Comparison of ENCODE assay signal across 24 cellular contexts in the genomic region with DNA sequence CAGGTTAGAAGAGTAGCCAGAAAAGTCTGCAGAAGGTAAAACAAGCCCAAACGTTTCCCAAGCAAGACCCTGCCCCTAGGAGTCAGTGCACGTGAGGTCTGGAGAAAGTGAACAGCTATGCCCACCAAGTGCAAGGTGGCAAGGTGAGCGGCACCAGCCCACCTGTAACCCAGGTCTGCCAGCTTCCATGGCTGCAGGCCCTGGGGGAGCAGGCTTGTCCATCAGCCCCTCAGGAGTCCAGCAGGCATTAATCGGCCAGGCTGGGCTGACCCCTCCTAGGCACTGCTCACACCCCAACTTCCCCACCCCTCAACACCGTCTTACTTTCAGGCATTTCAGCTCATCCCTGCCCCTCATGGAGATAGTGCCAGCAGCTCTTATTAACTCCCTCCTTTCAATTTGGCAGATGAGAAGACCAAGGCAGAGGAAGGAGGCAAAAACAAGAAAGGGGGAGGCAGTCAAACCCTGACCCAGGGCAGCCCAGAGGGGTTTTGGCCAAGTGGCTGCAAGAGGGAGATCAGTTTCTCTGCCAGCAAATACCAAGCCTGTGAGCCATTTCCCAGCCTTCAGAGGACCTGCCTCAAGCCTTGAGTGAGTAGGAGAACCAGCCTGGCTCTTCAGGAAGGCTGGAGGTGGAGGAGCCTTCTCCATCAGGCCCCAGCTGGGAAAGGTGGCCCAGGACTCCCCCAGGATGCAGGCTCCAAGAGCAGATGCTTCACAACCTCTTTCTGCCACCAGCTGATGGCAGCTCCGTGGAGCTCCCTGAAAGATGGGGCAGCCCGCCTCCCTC. TPM values are rescaled to one million over a fixed set of nuclear protein-coding genes. Genes with fewer than 3 reads are reported as not detected.
DNase-seq lines count a peak whose midpoint lies in the region; ATAC-seq and TF ChIP-seq lines count a peak whose summit lies in the region.
"Had no signal": no experiment of that assay in that cellular context is flagged by ENCODE, and none has a peak within 500 bp of the region (broad histone marks: within the 10 kb centered on the region; RNA-seq: fewer than 3 reads in every experiment).

No MANE protein-coding gene starts in this region.

- no peak overlapping the region for H2AK9ac ChIP-seq in IMR-90 (replicated peaks; ENCODE audit: low read depth, low read length, poor library complexity)

- H3K14ac ChIP-seq in IMR-90 (replicated peaks; ENCODE audit: low read depth, low read length): no peak overlapping the region

- no peaks in the 10 kb centered on the region for H3K79me1 ChIP-seq in IMR-90 (ENCODE audit: low read depth in 1 of 2, low read length in 2 of 2)

- WGBS in IMR-90 (ENCODE audit: extremely low coverage in 2 of 2, insufficient read length in 1 of 2), 2 experiments: 60% methylated on average over 3 of the region's 7 CpGs; no CpG with 5 or more reads in 1 of the 2 experiments

- no peaks in the 10 kb centered on the region for H3K9me3 ChIP-seq in IMR-90 (ENCODE audit: control insufficient read depth, insufficient read depth, low read length)
- H3K9me3 ChIP-seq: neutrophil had no signal

- H4K8ac ChIP-seq in IMR-90 (ENCODE audit: low read depth in 2 of 2, low read length in 2 of 2): no peak overlapping the region

- H3K9ac ChIP-seq in IMR-90 (ENCODE audit: low read depth, low read length): no peak overlapping the region

- H2AK5ac ChIP-seq in IMR-90 (ENCODE audit: low read depth, low read length): no peak overlapping the region

- POLR2A ChIA-PET in IMR-90 (lab: Charles Lee; ENCODE audit: unreplicated experiment): no interaction called here

- ATAC-seq in IMR-90 (ENCODE audit: low read depth) (peak; percentile 49), foreskin keratinocyte (peak; percentile 36), HG03520 (IDR thresholded peaks at IDR 0.05; ENCODE audit: unreplicated experiment) (no peak)
- ATAC-seq: HCT116; HepG2; stimulated activated naive CD8-positive, alpha-beta T cell treated with anti-CD3 and anti-CD28 coated beads, Interleukin-15, amount 100 ng/mL, for 72 hours had no signal

- H4K91ac ChIP-seq in IMR-90 (ENCODE audit: insufficient read depth, low read depth, low read length): no peak overlapping the region

- H3K4me1 ChIP-seq in IMR-90 (ENCODE audit: control insufficient read depth, insufficient read depth, low read length) (no peaks in the 10 kb centered on the region), foreskin keratinocyte (no peaks in the 10 kb centered on the region)

- no peak overlapping the region for H3K4ac ChIP-seq in IMR-90 (ENCODE audit: low read depth, low read length)

- H2BK120ac ChIP-seq in IMR-90 (ENCODE audit: low read depth, low read length): no peak overlapping the region

- DNase-seq in EH (ENCODE audit: low read depth) (peak; percentile 69), IMR-90 (peak; percentile 44), brain microvascular endothelial cell (peak; percentile 25), foreskin keratinocyte (peak in 1 of 2 donors; percentile 51), Ammon's horn (ENCODE audit: low spot score) (no peak), SHP77 treated with DMSO at 0.1 percent for 48 hours (lab: John Stamatoyannopoulos, UW) (no peak), SHP77 (lab: John Stamatoyannopoulos, UW) (no peak)
- DNase-seq: activated CD4-positive, alpha-beta T cell treated with anti-CD3 and anti-CD28 coated beads, Interleukin-2, amount 50 U/mL, for 1 hour; activated gamma-delta T cell treated with Interleukin-2 at 50 U/mL for 16 hours; amygdala; CD8-positive, alpha-beta memory T cell; hippocampal formation; kidney; NCI-H1417; NCI-H2171; NCI-H526 treated with DMSO at 0.1 percent for 48 hours; stimulated activated CD4-positive, alpha-beta T cell treated with anti-CD3 and anti-CD28 coated beads, Interleukin-4, amount 100 ng/mL, for 1 hour; stimulated activated naive CD8-positive, alpha-beta T cell treated with anti-CD3 and anti-CD28 coated beads, Interleukin-15, amount 100 ng/mL, for 72 hours; trophoblast cell had no signal

- H3K27ac ChIP-seq in IMR-90 (ENCODE audit: insufficient read depth, low read length): no peak overlapping the region
- H3K27ac ChIP-seq in brain microvascular endothelial cell: no peak overlapping the region
- H3K27ac ChIP-seq in foreskin keratinocyte: no peak overlapping the region
- H3K27ac ChIP-seq: neutrophil had no signal

- in situ Hi-C loops in IMR-90 (cut with MboI; ENCODE audit: low sequenced_read_pairs) (no loop called here), brain microvascular endothelial cell (cut with HindIII; ENCODE audit: low pct_ligation_motif_present, low sequenced_read_pairs) (no loop called here)

- intact Hi-C loops in IMR-90 (cut with micrococcal nuclease): no loop called here

- no peaks in the 10 kb centered on the region for H3K9me1 ChIP-seq in IMR-90 (ENCODE audit: insufficient read depth, low read length)

- no peak overlapping the region for H2BK20ac ChIP-seq in IMR-90 (ENCODE audit: low read depth, low read length)

- no peak overlapping the region for H3K56ac ChIP-seq in IMR-90 (ENCODE audit: extremely low read depth, insufficient read depth, low read length)

- CTCF ChIA-PET in IMR-90 (lab: Yijun Ruan, JAX): no interaction called here

- peak overlapping the region; percentile 29 for H2AFZ ChIP-seq in IMR-90 (replicated peaks; ENCODE audit: low read length, poor library complexity)

- no peaks in the 10 kb centered on the region for H4K20me1 ChIP-seq in IMR-90 (ENCODE audit: insufficient read depth, low read length)

- H3K23ac ChIP-seq in IMR-90 (ENCODE audit: low read depth, low read length): no peak overlapping the region

- no peak for TF ChIP-seq RAD21 in IMR-90 (IDR thresholded peaks at IDR 0.05; ENCODE audit: low read length)

- dilution Hi-C loops in IMR-90 (cut with HindIII; ENCODE audit: low sequenced_read_pairs, unreplicated experiment): no loop called here

- H3K4me3 ChIP-seq in IMR-90 (ENCODE audit: insufficient read depth, low read depth, low read length) (no peak overlapping the region), brain microvascular endothelial cell (ENCODE audit: low read depth, low read length) (no peak overlapping the region)
- H3K4me3 ChIP-seq: lung had no signal

- H3K4me2 ChIP-seq in IMR-90 (ENCODE audit: low read depth, low read length): no peak overlapping the region

- no peak overlapping the region for H2BK5ac ChIP-seq in IMR-90 (ENCODE audit: low read depth, low read length, poor library complexity, severe bottlenecking)

- H3K36me3 ChIP-seq in IMR-90 (ENCODE audit: control insufficient read depth, insufficient read depth, low read length): no peaks in the 10 kb centered on the region
- H3K36me3 ChIP-seq in brain microvascular endothelial cell (replicated peaks): no peaks in the 10 kb centered on the region
- H3K36me3 ChIP-seq: neutrophil had no signal

- H2BK15ac ChIP-seq in IMR-90 (ENCODE audit: low read depth, low read length): no peak overlapping the region

- no peak overlapping the region for H3K18ac ChIP-seq in IMR-90 (ENCODE audit: low read depth, low read length)

- no TSS peak for BruUV-seq in IMR-90 (replicated peaks; lab: Mats Ljungman, UMichigan)

- no peak for TF ChIP-seq POLR2A in IMR-90 (IDR thresholded peaks at IDR 0.05; ENCODE audit: low read depth, low read length)

- H4K5ac ChIP-seq in IMR-90 (ENCODE audit: low read depth, low read length): no peak overlapping the region

- TF ChIP-seq CTCF in IMR-90 (conservative IDR thresholded peaks at IDR 0.05; ENCODE audit: low read depth, low read length) (no peak), brain microvascular endothelial cell (IDR thresholded peaks at IDR 0.05; ENCODE audit: low read depth, low read length, missing control alignments) (no peak), foreskin keratinocyte (conservative IDR thresholded peaks at IDR 0.05) (no peak)

- H3K27me3 ChIP-seq in IMR-90 (ENCODE audit: control insufficient read depth, insufficient read depth, low read length): peaks cover 65% of the 10 kb centered on the region
- peaks cover 10% of the 10 kb centered on the region for H3K27me3 ChIP-seq in brain microvascular endothelial cell (replicated peaks)
- no peaks in the 10 kb centered on the region for H3K27me3 ChIP-seq in foreskin keratinocyte

TF ChIP-seq in IMR-90, 13 proteins besides CTCF, POLR2A, EP300 and RAD21:
- TF ChIP-seq, protein P1, sequence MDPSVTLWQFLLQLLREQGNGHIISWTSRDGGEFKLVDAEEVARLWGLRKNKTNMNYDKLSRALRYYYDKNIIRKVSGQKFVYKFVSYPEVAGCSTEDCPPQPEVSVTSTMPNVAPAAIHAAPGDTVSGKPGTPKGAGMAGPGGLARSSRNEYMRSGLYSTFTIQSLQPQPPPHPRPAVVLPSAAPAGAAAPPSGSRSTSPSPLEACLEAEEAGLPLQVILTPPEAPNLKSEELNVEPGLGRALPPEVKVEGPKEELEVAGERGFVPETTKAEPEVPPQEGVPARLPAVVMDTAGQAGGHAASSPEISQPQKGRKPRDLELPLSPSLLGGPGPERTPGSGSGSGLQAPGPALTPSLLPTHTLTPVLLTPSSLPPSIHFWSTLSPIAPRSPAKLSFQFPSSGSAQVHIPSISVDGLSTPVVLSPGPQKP (IDR thresholded peaks at IDR 0.05; ENCODE audit: borderline replicate concordance, low read depth, low read length): no peak
- TF ChIP-seq, protein P2, sequence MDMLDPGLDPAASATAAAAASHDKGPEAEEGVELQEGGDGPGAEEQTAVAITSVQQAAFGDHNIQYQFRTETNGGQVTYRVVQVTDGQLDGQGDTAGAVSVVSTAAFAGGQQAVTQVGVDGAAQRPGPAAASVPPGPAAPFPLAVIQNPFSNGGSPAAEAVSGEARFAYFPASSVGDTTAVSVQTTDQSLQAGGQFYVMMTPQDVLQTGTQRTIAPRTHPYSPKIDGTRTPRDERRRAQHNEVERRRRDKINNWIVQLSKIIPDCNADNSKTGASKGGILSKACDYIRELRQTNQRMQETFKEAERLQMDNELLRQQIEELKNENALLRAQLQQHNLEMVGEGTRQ (IDR thresholded peaks at IDR 0.05; ENCODE audit: low read depth, low read length): no peak
- TF ChIP-seq MAFK (IDR thresholded peaks at IDR 0.05; ENCODE audit: low read depth, low read length) (no peak), NFE2L2 (IDR thresholded peaks at IDR 0.05; ENCODE audit: low read depth, low read length) (no peak), RFX5 (IDR thresholded peaks at IDR 0.05; ENCODE audit: low read depth, low read length) (no peak), MAZ (IDR thresholded peaks at IDR 0.05; ENCODE audit: borderline replicate concordance, low read depth, low read length) (no peak), BHLHE40 (IDR thresholded peaks at IDR 0.05; ENCODE audit: low read depth, low read length) (no peak), CEBPB (IDR thresholded peaks at IDR 0.05; ENCODE audit: low read depth, low read length) (no peak), SMC3 (IDR thresholded peaks at IDR 0.05; ENCODE audit: low read depth, low read length) (no peak), CHD1 (IDR thresholded peaks at IDR 0.05; ENCODE audit: low read depth, low read length) (no peak), RCOR1 (IDR thresholded peaks at IDR 0.05; ENCODE audit: insufficient replicate concordance, low read length) (no peak)
TF ChIP-seq in IMR-90: peak in this region for 0.

RNA-seq across cellular contexts. Expression of a gene that starts 14.7 kb away (rescaled TPM):
- total RNA-seq in IMR-90 (2012; rRNA removed) (not detected in 2 replicates), foreskin keratinocyte (0.10 and 0.14 TPM in 2 replicates)
- polyA plus RNA-seq in IMR-90 (2012; rRNA removed) (not detected in 2 replicates), foreskin keratinocyte (0.04 and 0.37 TPM in 2 replicates)
- polyA plus RNA-seq in IMR-90 (2012; cell fraction: cytosol; rRNA removed): not detected in 2 replicates
- 0.13 TPM in 1 of 2 replicates, not detected in the other for polyA plus RNA-seq in IMR-90 (2012; cell fraction: nucleus; rRNA removed; ENCODE audit: low replicate concordance)
- total RNA-seq: CD8-positive, alpha-beta memory T cell had no signal

Comparison
In these comparisons a context has a peak if more than half of its experiments do, and no peak if none do; other contexts are left out.
1. DNase-seq: peak in EH (single experiment), IMR-90 (single experiment) and brain microvascular endothelial cell (single experiment); none in Ammon's horn (single experiment), SHP77 treated with DMSO at 0.1 percent for 48 hours (single experiment) and SHP77 (0 of 2).